12 cellular contexts compared by ENCODE assay signal in genomic region chr1:89274431-89274857, GRCh38. TPM values are rescaled to one million over a fixed set of nuclear protein-coding genes. Genes with fewer than 3 reads are reported as not detected.
A peak's percentile ranks its signal among the peaks of the same experiment; 100 is the strongest.
DNase-seq lines count a peak whose midpoint lies in the region; ATAC-seq and TF ChIP-seq lines count a peak whose summit lies in the region.
"Had no signal": no experiment of that assay in that cellular context is flagged by ENCODE, and none has a peak within 500 bp of the region (broad histone marks: within the 10 kb centered on the region; RNA-seq: fewer than 3 reads in every experiment).

No MANE protein-coding gene starts in this region.

- H2AK5ac ChIP-seq in IMR-90 (ENCODE audit: low read depth, low read length) = no peak overlapping the region

- DNase-seq in AG20443 (ENCODE audit: low spot score) = peak; percentile 66
- peak; percentile 8 for DNase-seq in IMR-90
- peak; percentile 74 for DNase-seq in astrocyte of the cerebellum (ENCODE audit: low read depth)
- DNase-seq in lung microvascular endothelial cell (ENCODE audit: low read depth in 2 of 2) = peak; percentile 61 to 66
- DNase-seq in stimulated activated CD4-positive, alpha-beta T cell treated with anti-CD3 and anti-CD28 coated beads, Interleukin-1b, Interleukin-23, amount 100 ng/mL, for 48 hours = no peak
- DNase-seq in GOT3 (lab: John Stamatoyannopoulos, UW) = no peak
- no peak for DNase-seq in HT-29 (ENCODE audit: low spot score)
- DNase-seq: lower lobe of right lung; stimulated activated naive CD4-positive, alpha-beta T cell treated with Interleukin-2 at 50 U/mL for 16 hours had no signal

- no peak overlapping the region for H3K14ac ChIP-seq in IMR-90 (replicated peaks; ENCODE audit: low read depth, low read length)

- H3K4ac ChIP-seq in IMR-90 (ENCODE audit: low read depth, low read length) = no peak overlapping the region

- H3K79me1 ChIP-seq in IMR-90 (ENCODE audit: low read depth in 1 of 2, low read length in 2 of 2) = no peaks in the 10 kb centered on the region

- no peak overlapping the region for H2BK15ac ChIP-seq in IMR-90 (ENCODE audit: low read depth, low read length)

- no peak overlapping the region for H4K91ac ChIP-seq in IMR-90 (ENCODE audit: insufficient read depth, low read depth, low read length)

- no peaks in the 10 kb centered on the region for H3K9me3 ChIP-seq in IMR-90 (ENCODE audit: control insufficient read depth, insufficient read depth, low read length)
- H3K9me3 ChIP-seq: lower lobe of right lung had no signal

- no TSS peak for BruUV-seq in IMR-90 (replicated peaks; lab: Mats Ljungman, UMichigan)

- H3K27ac ChIP-seq in IMR-90 (ENCODE audit: insufficient read depth, low read length) = no peak overlapping the region
- H3K27ac ChIP-seq: HL-60, lower lobe of right lung, VCaP had no signal

- CTCF ChIA-PET in IMR-90 (lab: Yijun Ruan, JAX) = no interaction called here

- H2BK120ac ChIP-seq in IMR-90 (ENCODE audit: low read depth, low read length) = no peak overlapping the region

- no peak overlapping the region for H3K56ac ChIP-seq in IMR-90 (ENCODE audit: extremely low read depth, insufficient read depth, low read length)

- H4K8ac ChIP-seq in IMR-90 (ENCODE audit: low read depth in 2 of 2, low read length in 2 of 2) = no peak overlapping the region

- H4K5ac ChIP-seq in IMR-90 (ENCODE audit: low read depth, low read length) = no peak overlapping the region

- WGBS in IMR-90 (ENCODE audit: extremely low coverage in 2 of 2, insufficient read length in 1 of 2), 2 experiments = 0% methylated on average over 1 of the region's 2 CpGs; no CpG with 5 or more reads in 1 of the 2 experiments

- H3K4me3 ChIP-seq in IMR-90 (ENCODE audit: insufficient read depth, low read depth, low read length) (no peak overlapping the region), astrocyte of the cerebellum (ENCODE audit: low read depth, low read length) (no peak overlapping the region)
- H3K4me3 ChIP-seq: lower lobe of right lung had no signal

- H3K9me1 ChIP-seq in IMR-90 (ENCODE audit: insufficient read depth, low read length) = no peaks in the 10 kb centered on the region

- H3K27me3 ChIP-seq in IMR-90 (ENCODE audit: control insufficient read depth, insufficient read depth, low read length) = no peaks in the 10 kb centered on the region

- dilution Hi-C loops in IMR-90 (cut with HindIII; ENCODE audit: low sequenced_read_pairs, unreplicated experiment) = no loop called here

- no peak for TF ChIP-seq RAD21 in IMR-90 (IDR thresholded peaks at IDR 0.05; ENCODE audit: low read length)

- H2BK5ac ChIP-seq in IMR-90 (ENCODE audit: low read depth, low read length, poor library complexity, severe bottlenecking) = no peak overlapping the region

- TF ChIP-seq POLR2A in IMR-90 (IDR thresholded peaks at IDR 0.05; ENCODE audit: low read depth, low read length) = no peak

- no peak overlapping the region for H2BK20ac ChIP-seq in IMR-90 (ENCODE audit: low read depth, low read length)

- TF ChIP-seq CTCF in IMR-90 (conservative IDR thresholded peaks at IDR 0.05; ENCODE audit: low read depth, low read length) = no peak
- no peak for TF ChIP-seq CTCF in astrocyte of the cerebellum (IDR thresholded peaks at IDR 0.05; ENCODE audit: low read depth, low read length, missing control alignments)

- H3K4me2 ChIP-seq in IMR-90 (ENCODE audit: low read depth, low read length) = no peak overlapping the region; the same call in 1 of the 2 replicates

- no peak overlapping the region for H3K9ac ChIP-seq in IMR-90 (ENCODE audit: low read depth, low read length)

- no peaks in the 10 kb centered on the region for H3K36me3 ChIP-seq in IMR-90 (ENCODE audit: control insufficient read depth, insufficient read depth, low read length)
- H3K36me3 ChIP-seq: lower lobe of right lung had no signal

- ATAC-seq in IMR-90 (ENCODE audit: low read depth) (no peak), HG03039 (IDR thresholded peaks at IDR 0.05; ENCODE audit: unreplicated experiment) (no peak)

- H3K18ac ChIP-seq in IMR-90 (ENCODE audit: low read depth, low read length) = no peak overlapping the region

- no peaks in the 10 kb centered on the region for H3K4me1 ChIP-seq in IMR-90 (ENCODE audit: control insufficient read depth, insufficient read depth, low read length)

- H2AFZ ChIP-seq in IMR-90 (replicated peaks; ENCODE audit: low read length, poor library complexity) = no peak overlapping the region

- no peak overlapping the region for H3K23ac ChIP-seq in IMR-90 (ENCODE audit: low read depth, low read length)

- intact Hi-C loops in IMR-90 (cut with micrococcal nuclease) = no loop called here

- in situ Hi-C loops in IMR-90 (cut with MboI; ENCODE audit: low sequenced_read_pairs) (no loop called here), astrocyte of the cerebellum (cut with HindIII; ENCODE audit: low sequenced_read_pairs) (no loop called here)

- H4K20me1 ChIP-seq in IMR-90 (ENCODE audit: insufficient read depth, low read length) = no peaks in the 10 kb centered on the region

- POLR2A ChIA-PET in IMR-90 (lab: Charles Lee; ENCODE audit: unreplicated experiment) = no interaction called here

- H2AK9ac ChIP-seq in IMR-90 (replicated peaks; ENCODE audit: low read depth, low read length, poor library complexity) = no peak overlapping the region

TF ChIP-seq in IMR-90, 13 proteins besides CTCF, POLR2A, EP300 and RAD21:
- TF ChIP-seq MAZ (IDR thresholded peaks at IDR 0.05; ENCODE audit: borderline replicate concordance, low read depth, low read length) (no peak), SMC3 (IDR thresholded peaks at IDR 0.05; ENCODE audit: low read depth, low read length) (no peak), USF2 (IDR thresholded peaks at IDR 0.05; ENCODE audit: low read depth, low read length) (no peak)

RNA-seq across cellular contexts. Expression of gene GBP5, which starts 1.8 kb away (rescaled TPM):
- total RNA-seq in IMR-90 (2012; rRNA removed) (not detected in 2 replicates), lung microvascular endothelial cell (under 0.01 and 0.22 TPM in 2 replicates)
- not detected in 2 replicates for polyA plus RNA-seq in IMR-90 (2012; rRNA removed)
- not detected in 2 replicates for polyA plus RNA-seq in IMR-90 (2012; cell fraction: cytosol; rRNA removed)
- not detected in 2 replicates for polyA plus RNA-seq in IMR-90 (2012; cell fraction: nucleus; rRNA removed; ENCODE audit: low replicate concordance)
- 0.03 TPM in 1 of 2 replicates, not detected in the other for total RNA-seq in HT-29 (2014; rRNA removed; shearing (Covaris generic))

Comparison
In these comparisons a context has a peak if more than half of its experiments do, and no peak if none do; other contexts are left out.
1. DNase-seq: peak in AG20443 (single experiment), IMR-90 (single experiment), astrocyte of the cerebellum (single experiment) and lung microvascular endothelial cell (2 of 2); none in stimulated activated CD4-positive, alpha-beta T cell treated with anti-CD3 and anti-CD28 coated beads, Interleukin-1b, Interleukin-23, amount 100 ng/mL, for 48 hours (single experiment), GOT3 (single experiment) and HT-29 (single experiment).